Comparison of ENCODE assay signal across 8 cellular contexts in the genomic region with DNA sequence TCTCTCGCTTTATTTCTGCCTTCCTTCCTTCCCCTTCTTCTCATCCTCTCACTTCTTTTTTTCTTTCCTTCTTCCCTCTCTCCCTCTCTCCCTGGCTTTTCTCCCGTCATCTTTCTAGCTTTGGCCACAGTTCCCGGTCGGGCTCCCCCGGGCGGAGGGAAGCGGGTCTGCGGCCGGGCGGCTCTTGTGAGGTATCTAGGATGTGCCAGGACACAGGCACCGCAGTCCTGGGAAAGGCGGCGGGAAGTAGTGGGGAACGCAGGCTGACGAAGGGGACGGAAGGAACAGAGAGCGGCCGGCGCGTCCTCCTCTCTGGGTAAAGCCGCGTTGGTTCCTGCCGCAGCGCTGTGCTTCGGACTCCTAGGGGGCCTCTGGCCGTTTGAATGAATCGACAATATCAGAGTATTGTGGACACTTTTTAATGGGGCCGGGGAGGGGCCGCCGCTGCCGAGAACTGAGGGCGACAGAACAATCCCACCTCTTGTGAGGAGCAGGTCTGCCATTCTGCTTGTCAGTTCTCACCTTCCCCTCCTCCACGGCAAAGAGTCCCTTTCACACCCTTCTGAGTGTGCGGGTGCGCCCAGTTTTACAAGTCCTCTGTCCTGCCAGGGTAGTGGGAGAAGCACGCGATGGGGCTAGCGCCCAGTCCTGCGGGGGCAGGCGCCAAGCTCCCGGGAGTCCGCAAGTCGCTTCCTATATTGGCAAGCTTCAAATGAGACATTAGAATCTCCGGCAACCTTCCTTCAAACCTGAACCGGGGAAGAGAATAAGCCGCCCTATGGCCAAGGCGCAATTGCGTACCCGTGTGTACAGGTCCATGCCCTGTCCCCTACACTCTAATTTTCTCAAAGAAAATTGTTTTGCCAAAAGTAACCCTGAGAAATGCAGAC. TPM values are rescaled to one million over a fixed set of nuclear protein-coding genes. Genes with fewer than 3 reads are reported as not detected.
DNase-seq lines count a peak whose midpoint lies in the region; ATAC-seq and TF ChIP-seq lines count a peak whose summit lies in the region.

No MANE protein-coding gene starts in this region.

- intact Hi-C loops in lower lobe of right lung (cut with DNase I), result no loop called here

- DNase-seq in DMS 273 (lab: John Stamatoyannopoulos, UW; ENCODE audit: unreplicated experiment) (peak; percentile 91), HuH-7 (ENCODE audit: low spot score) (peak; percentile 93), RWPE2 (ENCODE audit: low spot score) (peak; percentile 75), coronary artery (ENCODE audit: low spot score) (no peak), lower lobe of right lung (peak; percentile 58)

- H3K4me3 ChIP-seq in RWPE2 (ENCODE audit: severe bottlenecking), result peak overlapping the region; percentile 24
- peak overlapping the region; percentile 71 for H3K4me3 ChIP-seq in coronary artery
- H3K4me3 ChIP-seq in lower lobe of right lung, result peak overlapping the region; percentile 38

- H3K36me3 ChIP-seq in RWPE2 (ENCODE audit: low read depth) (no peaks in the 10 kb centered on the region), lower lobe of right lung (no peaks in the 10 kb centered on the region)

- ATAC-seq in RWPE2 (ENCODE audit: low read depth) (peak; percentile 74), lower lobe of right lung (peak; percentile 23 to 35), HG02884 (IDR thresholded peaks at IDR 0.05; ENCODE audit: unreplicated experiment) (no peak), GM18909 (IDR thresholded peaks at IDR 0.05; ENCODE audit: poor library complexity, unreplicated experiment) (no peak), GM21423 (IDR thresholded peaks at IDR 0.05; ENCODE audit: unreplicated experiment) (no peak)

- no peaks in the 10 kb centered on the region for H3K9me3 ChIP-seq in RWPE2 (ENCODE audit: severe bottlenecking)
- no peaks in the 10 kb centered on the region for H3K9me3 ChIP-seq in lower lobe of right lung

- H3K27me3 ChIP-seq in RWPE2 (ENCODE audit: insufficient read depth, poor library complexity, severe bottlenecking), result peaks cover 94% of the 10 kb centered on the region
- peaks cover 100% of the 10 kb centered on the region for H3K27me3 ChIP-seq in lower lobe of right lung (ENCODE audit: low read depth)

- peaks cover 16% of the 10 kb centered on the region for H3K4me1 ChIP-seq in RWPE2 (ENCODE audit: insufficient read depth, poor library complexity, severe bottlenecking)
- H3K4me1 ChIP-seq in lower lobe of right lung, result peaks cover 81% of the 10 kb centered on the region

- TF ChIP-seq CTCF in RWPE2 (IDR thresholded peaks at IDR 0.05; ENCODE audit: poor library complexity, severe bottlenecking) (peak; percentile 71), coronary artery (IDR thresholded peaks at IDR 0.05) (no peak), lower lobe of right lung (IDR thresholded peaks at IDR 0.05) (peak; percentile 22)

- no peak overlapping the region for H3K27ac ChIP-seq in RWPE2 (ENCODE audit: poor library complexity, severe bottlenecking)
- peak overlapping the region in 1 of 2 donors; percentile 0 for H3K27ac ChIP-seq in coronary artery
- no peak overlapping the region for H3K27ac ChIP-seq in lower lobe of right lung

RNA-seq across cellular contexts. Expression of gene LHX9, which starts 1.1 kb away (rescaled TPM):
- total RNA-seq in lower lobe of right lung, result 2.1 TPM

RNA-seq across cellular contexts. Expression of gene C1orf53, which starts 13.6 kb away (rescaled TPM):
- total RNA-seq in lower lobe of right lung, result 2.0 TPM

Comparison
In these comparisons a context has a peak if more than half of its experiments do, and no peak if none do; other contexts are left out.
1. ATAC-seq: peak in RWPE2 (single experiment) and lower lobe of right lung (2 of 2); none in HG02884 (single experiment), GM18909 (single experiment) and GM21423 (single experiment).
2. Peak in every context shown above with its lines, with median percentiles within 50 percentile points of each other: H3K4me3 ChIP-seq.